ENCODE assay signal across 15 cellular contexts in genomic region chr4:48085821-48086602, GRCh38. TPM values are rescaled to one million over a fixed set of nuclear protein-coding genes. Genes with fewer than 3 reads are reported as not detected.
"Had no signal": no experiment of that assay in that cellular context is flagged by ENCODE, and none has a peak within 500 bp of the region (broad histone marks: within the 10 kb centered on the region; RNA-seq: fewer than 3 reads in every experiment).

No MANE protein-coding gene starts in this region.

- H3K9me3 Mint-ChIP-seq: activated T-cell treated with anti-CD3 and anti-CD28 coated beads, Interleukin-2, amount 50 U/mL, for 24 hours had no signal

- H3K27ac Mint-ChIP-seq: activated CD8-positive, alpha-beta memory T cell treated with anti-CD3 and anti-CD28 coated beads, Interleukin-2, amount 10 ng/mL, durations not matched to agents 7 days and 5 days; activated T-cell treated with anti-CD3 and anti-CD28 coated beads, Interleukin-2, amount 50 U/mL, for 24 hours had no signal

- H3K27me3 Mint-ChIP-seq: activated CD8-positive, alpha-beta memory T cell treated with anti-CD3 and anti-CD28 coated beads, Interleukin-2, amount 10 ng/mL, durations not matched to agents 7 days and 5 days; activated T-cell treated with anti-CD3 and anti-CD28 coated beads, Interleukin-2, amount 50 U/mL, for 24 hours had no signal

- H3K4me3 Mint-ChIP-seq: activated CD8-positive, alpha-beta memory T cell treated with anti-CD3 and anti-CD28 coated beads, Interleukin-2, amount 10 ng/mL, durations not matched to agents 7 days and 5 days; activated T-cell treated with anti-CD3 and anti-CD28 coated beads, Interleukin-2, amount 50 U/mL, for 24 hours; mesothelial cell of epicardium had no signal

- ATAC-seq: activated CD8-positive, alpha-beta memory T cell treated with anti-CD3 and anti-CD28 coated beads, Interleukin-2, amount 10 ng/mL, durations not matched to agents 7 days and 5 days; lower lobe of right lung had no signal

- DNase-seq: activated CD4-positive, alpha-beta T cell treated with anti-CD3 and anti-CD28 coated beads for 4 hours; activated CD8-positive, alpha-beta memory T cell treated with anti-CD3 and anti-CD28 coated beads, Interleukin-2, amount 10 ng/mL, durations not matched to agents 7 days and 5 days; activated effector memory CD4-positive, alpha-beta T cell treated with anti-CD3 and anti-CD28 coated beads, Interleukin-2, amount 50 U/mL, for 16 hours; activated T-cell treated with anti-CD3 and anti-CD28 coated beads, Interleukin-2, amount 50 U/mL, for 24 hours; adrenal gland; caudate nucleus; colonic mucosa; effector CD4-positive, alpha-beta T cell; lower lobe of right lung; T-helper 9 cell; upper lobe of left lung had no signal

- H3K4me1 Mint-ChIP-seq: activated CD8-positive, alpha-beta memory T cell treated with anti-CD3 and anti-CD28 coated beads, Interleukin-2, amount 10 ng/mL, durations not matched to agents 7 days and 5 days had no signal

- H3K9me3 ChIP-seq: adrenal gland, colonic mucosa, lower lobe of right lung, neutrophil, right atrium auricular region, upper lobe of left lung had no signal

RNA-seq across cellular contexts. Expression of gene TXK, which starts 48.0 kb away (rescaled TPM):
- polyA plus RNA-seq: smooth muscle cell had no signal
